12 cellular contexts compared by ENCODE assay signal in genomic region chr12:85509857-85510256, GRCh38.
DNase-seq lines count a peak whose midpoint lies in the region; ATAC-seq and TF ChIP-seq lines count a peak whose summit lies in the region.
"Had no signal": no experiment of that assay in that cellular context is flagged by ENCODE, and none has a peak within 500 bp of the region (broad histone marks: within the 10 kb centered on the region; RNA-seq: fewer than 3 reads in every experiment).

No MANE protein-coding gene starts in this region.

- H3K4me1 ChIP-seq in GM23248 (ENCODE audit: insufficient read depth) (no peaks in the 10 kb centered on the region), mucosa of descending colon (ENCODE audit: low read depth) (no peaks in the 10 kb centered on the region)

- H3K9me2 ChIP-seq in GM23248 (ENCODE audit: insufficient read depth): no peaks in the 10 kb centered on the region

- peak; percentile 70 for DNase-seq in HT1080 (ENCODE audit: low read depth)
- no peak for DNase-seq in GM23248
- no peak for DNase-seq in mucosa of descending colon
- DNase-seq in activated naive CD4-positive, alpha-beta T cell treated with anti-CD3 and anti-CD28 coated beads, Interleukin-2, amount 50 U/mL, for 16 hours: no peak
- DNase-seq: activated T-cell treated with anti-CD3 and anti-CD28 coated beads, Interleukin-2, amount 50 U/mL, for 72 hours; dorsolateral prefrontal cortex; NCI-H446; T-helper 17 cell had no signal

- no peaks in the 10 kb centered on the region for H3K9me3 ChIP-seq in GM23248 (ENCODE audit: low read depth)
- no peaks in the 10 kb centered on the region for H3K9me3 ChIP-seq in mucosa of descending colon
- H3K9me3 ChIP-seq: neutrophil had no signal

- no peaks in the 10 kb centered on the region for H3F3A ChIP-seq in GM23248 (ENCODE audit: insufficient read depth)

- WGBS in GM23248 (ENCODE audit: low coverage in 1 of 2, low lambda C conversion rate in 2 of 2, missing lambda C conversion rate in 2 of 2), 2 experiments: 61 to 65% methylated on average over 3 of the region's 3 CpGs

- no peaks in the 10 kb centered on the region for H3K36me3 Mint-ChIP-seq in stimulated activated memory B cell treated with anti-CD40 and anti-IgM and Interleukin-4, amounts not matched to agents 10 μg/mL and 1 μg/mL and 100 μg/mL, for 72 hours

- intact Hi-C loops in mucosa of descending colon (cut with DNase I, micrococcal nuclease): no loop called here

- H3K36me3 ChIP-seq in GM23248 (ENCODE audit: low read depth): no peaks in the 10 kb centered on the region
- no peaks in the 10 kb centered on the region for H3K36me3 ChIP-seq in mucosa of descending colon (ENCODE audit: low read depth)
- H3K36me3 ChIP-seq: neutrophil had no signal

- H3K4me1 Mint-ChIP-seq in stimulated activated memory B cell treated with anti-CD40 and anti-IgM and Interleukin-4, amounts not matched to agents 10 μg/mL and 1 μg/mL and 100 μg/mL, for 72 hours: peaks cover 6% of the 10 kb centered on the region
- H3K4me1 Mint-ChIP-seq: T-helper 17 cell had no signal

- no peaks in the 10 kb centered on the region for H3K27me3 Mint-ChIP-seq in stimulated activated memory B cell treated with anti-CD40 and anti-IgM and Interleukin-4, amounts not matched to agents 10 μg/mL and 1 μg/mL and 100 μg/mL, for 72 hours
- H3K27me3 Mint-ChIP-seq: T-helper 17 cell had no signal

- no peak for TF ChIP-seq CTCF in mucosa of descending colon (IDR thresholded peaks at IDR 0.05)

- H3K27ac Mint-ChIP-seq in stimulated activated memory B cell treated with anti-CD40 and anti-IgM and Interleukin-4, amounts not matched to agents 10 μg/mL and 1 μg/mL and 100 μg/mL, for 72 hours: no peak overlapping the region
- H3K27ac Mint-ChIP-seq: activated T-cell treated with anti-CD3 and anti-CD28 coated beads, Interleukin-2, amount 50 U/mL, for 72 hours; T-helper 17 cell had no signal

- in situ Hi-C loops in GM23248 (cut with MboI): no loop called here

- H3K9me3 Mint-ChIP-seq in stimulated activated memory B cell treated with anti-CD40 and anti-IgM and Interleukin-4, amounts not matched to agents 10 μg/mL and 1 μg/mL and 100 μg/mL, for 72 hours: no peaks in the 10 kb centered on the region

- no peak overlapping the region for H3K27ac ChIP-seq in GM23248
- H3K27ac ChIP-seq: dorsolateral prefrontal cortex, neutrophil had no signal

- H3K9ac ChIP-seq in GM23248: no peak overlapping the region

- H3K4me2 ChIP-seq in GM23248 (ENCODE audit: unreplicated experiment): no peak overlapping the region

- ATAC-seq in GM19351 (IDR thresholded peaks at IDR 0.05; ENCODE audit: unreplicated experiment) (peak; percentile 98), HG02852 (IDR thresholded peaks at IDR 0.05; ENCODE audit: unreplicated experiment) (peak; percentile 98), mucosa of descending colon (no peak)
- peak; percentile 73 for ATAC-seq in stimulated activated memory B cell treated with anti-CD40 and anti-IgM and Interleukin-4, amounts not matched to agents 10 μg/mL and 1 μg/mL and 100 μg/mL, for 72 hours
- ATAC-seq: activated T-cell treated with anti-CD3 and anti-CD28 coated beads, Interleukin-2, amount 50 U/mL, for 72 hours; T-helper 17 cell had no signal

- H4K20me1 ChIP-seq in GM23248 (ENCODE audit: insufficient read depth): no peaks in the 10 kb centered on the region

- no peak overlapping the region for H2AFZ ChIP-seq in GM23248

- no peaks in the 10 kb centered on the region for H3K27me3 ChIP-seq in GM23248 (replicated peaks; ENCODE audit: insufficient read depth)
- H3K27me3 ChIP-seq: dorsolateral prefrontal cortex, neutrophil had no signal

- no peak overlapping the region for H3K4me3 ChIP-seq in GM23248
- no peak overlapping the region for H3K4me3 ChIP-seq in mucosa of descending colon
- H3K4me3 ChIP-seq: dorsolateral prefrontal cortex had no signal

- H3K4me3 Mint-ChIP-seq in stimulated activated memory B cell treated with anti-CD40 and anti-IgM and Interleukin-4, amounts not matched to agents 10 μg/mL and 1 μg/mL and 100 μg/mL, for 72 hours: no peak overlapping the region
- H3K4me3 Mint-ChIP-seq: activated T-cell treated with anti-CD3 and anti-CD28 coated beads, Interleukin-2, amount 50 U/mL, for 72 hours; T-helper 17 cell had no signal

- no peaks in the 10 kb centered on the region for H3K79me2 ChIP-seq in GM23248 (ENCODE audit: insufficient read depth)
